ENCODE assay signal across 9 cellular contexts in the genomic region with DNA sequence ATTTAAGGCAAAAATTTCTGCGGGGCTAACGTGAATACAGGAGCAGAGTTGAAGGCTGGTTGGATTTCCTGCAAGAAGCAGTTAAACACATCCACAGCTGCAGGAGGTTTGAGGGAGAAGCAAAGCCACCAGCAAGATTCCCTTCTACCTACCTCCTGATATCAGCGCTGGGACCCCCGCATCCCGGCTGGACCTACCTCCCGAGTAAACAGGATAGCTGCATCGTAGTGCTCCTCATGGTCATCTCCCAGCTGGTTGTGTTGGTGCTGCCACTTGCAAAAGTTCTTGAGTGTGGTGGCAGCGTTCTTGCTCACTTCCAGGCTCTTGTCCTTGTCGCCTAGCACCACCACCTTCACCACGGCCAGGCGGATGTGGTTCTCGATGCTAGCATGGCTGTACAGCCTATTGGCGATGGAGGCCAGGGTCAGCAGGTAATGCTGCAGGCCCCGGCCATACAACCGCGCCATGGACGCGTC. TPM values are rescaled to one million over a fixed set of nuclear protein-coding genes. Genes with fewer than 3 reads are reported as not detected.
DNase-seq lines count a peak whose midpoint lies in the region; ATAC-seq and TF ChIP-seq lines count a peak whose summit lies in the region.
"Had no signal": no experiment of that assay in that cellular context is flagged by ENCODE, and none has a peak within 500 bp of the region (broad histone marks: within the 10 kb centered on the region; RNA-seq: fewer than 3 reads in every experiment).

No MANE protein-coding gene starts in this region.

- no peaks in the 10 kb centered on the region for H3F3A ChIP-seq in smooth muscle cell (ENCODE audit: low read depth)

- TF ChIP-seq CTCF in coronary artery (IDR thresholded peaks at IDR 0.05) (no peak), lower lobe of right lung (IDR thresholded peaks at IDR 0.05) (no peak), smooth muscle cell (IDR thresholded peaks at IDR 0.05; ENCODE audit: borderline replicate concordance, insufficient read depth, poor library complexity, severe bottlenecking) (no peak)

- DNase-seq in H7 (peak; percentile 5), coronary artery (ENCODE audit: low spot score) (peak; percentile 75), lower lobe of right lung (no peak), smooth muscle cell (lab: John Stamatoyannopoulos, UW; ENCODE audit: unreplicated experiment) (no peak), NCI-H82 treated with DMSO at 0.1 percent for 48 hours (lab: John Stamatoyannopoulos, UW; ENCODE audit: unreplicated experiment) (no peak), RKO (ENCODE audit: low spot score) (no peak), NOMO-1 (lab: John Stamatoyannopoulos, UW; ENCODE audit: unreplicated experiment in 2 of 2) (no peak)
- DNase-seq: activated gamma-delta T cell had no signal

- H3K4me2 ChIP-seq in smooth muscle cell, result peak overlapping the region; percentile 94

- ATAC-seq in lower lobe of right lung (no peak), GM21619 (IDR thresholded peaks at IDR 0.05; ENCODE audit: unreplicated experiment) (no peak)

- H3K9ac ChIP-seq in smooth muscle cell (ENCODE audit: low read depth), result no peak overlapping the region

- H3K9me3 ChIP-seq in lower lobe of right lung (no peaks in the 10 kb centered on the region), smooth muscle cell (replicated peaks; ENCODE audit: low read depth) (no peaks in the 10 kb centered on the region)

- no peaks in the 10 kb centered on the region for H3K36me3 ChIP-seq in H7 (replicated peaks; ENCODE audit: control insufficient read depth, insufficient read depth, low read length)
- no peaks in the 10 kb centered on the region for H3K36me3 ChIP-seq in lower lobe of right lung
- no peaks in the 10 kb centered on the region for H3K36me3 ChIP-seq in smooth muscle cell (ENCODE audit: low read depth)

- H3K27ac ChIP-seq in coronary artery (peak overlapping the region in 1 of 2 donors; percentile 72), lower lobe of right lung (peak overlapping the region; percentile 46), smooth muscle cell (ENCODE audit: low read depth) (no peak overlapping the region)

- H3K4me3 ChIP-seq in H7 (ENCODE audit: insufficient read depth, low read depth, low read length), result peak overlapping the region; percentile 64; the same call in 1 of the 2 replicates
- H3K4me3 ChIP-seq in coronary artery, result peak overlapping the region; percentile 85
- peak overlapping the region; percentile 58 for H3K4me3 ChIP-seq in lower lobe of right lung
- H3K4me3 ChIP-seq in smooth muscle cell, result peak overlapping the region; percentile 76

- peak overlapping the region; percentile 74 for H2AFZ ChIP-seq in smooth muscle cell (ENCODE audit: low read depth)

- H3K27me3 ChIP-seq in H7 (ENCODE audit: control insufficient read depth, insufficient read depth, low read length) (peaks cover 39% of the 10 kb centered on the region), lower lobe of right lung (ENCODE audit: low read depth) (peaks cover 41% of the 10 kb centered on the region), smooth muscle cell (ENCODE audit: low read depth) (peaks cover 6% of the 10 kb centered on the region)

- no peaks in the 10 kb centered on the region for H4K20me1 ChIP-seq in smooth muscle cell (ENCODE audit: low read depth)

- H3K4me1 ChIP-seq in lower lobe of right lung (peaks cover 34% of the 10 kb centered on the region), smooth muscle cell (ENCODE audit: low read depth) (peaks cover 5% of the 10 kb centered on the region)

- 56% methylated on average over 18 of the region's 18 CpGs for whole genome bisulfite sequencing in smooth muscle cell (ENCODE audit: low lambda C conversion rate)

- intact Hi-C loops in lower lobe of right lung (cut with DNase I), result no loop called here

- H3K79me2 ChIP-seq in smooth muscle cell (ENCODE audit: low read depth), result peaks cover 5% of the 10 kb centered on the region

RNA-seq across cellular contexts. Expression of a gene that starts 1.8 kb away (rescaled TPM):
- total RNA-seq in H7 (2014; rRNA removed; shearing (Covaris generic)), result 0.52 and 1.5 TPM in 2 replicates
- total RNA-seq in lower lobe of right lung (5.6 TPM), smooth muscle cell (15.5 and 18.4 TPM in 2 replicates)
- 6.5 and 7.6 TPM in 2 replicates for polyA plus RNA-seq in smooth muscle cell

Comparison
In these comparisons a context has a peak if more than half of its experiments do, and no peak if none do; other contexts are left out.
1. DNase-seq: peak in H7 (single experiment) and coronary artery (single experiment); none in lower lobe of right lung (single experiment), smooth muscle cell (single experiment), NCI-H82 treated with DMSO at 0.1 percent for 48 hours (single experiment), RKO (single experiment) and NOMO-1 (0 of 2).
2. Peak in every context shown above with its lines, with median percentiles within 50 percentile points of each other: H3K4me3 ChIP-seq.